In the genomic region with DNA sequence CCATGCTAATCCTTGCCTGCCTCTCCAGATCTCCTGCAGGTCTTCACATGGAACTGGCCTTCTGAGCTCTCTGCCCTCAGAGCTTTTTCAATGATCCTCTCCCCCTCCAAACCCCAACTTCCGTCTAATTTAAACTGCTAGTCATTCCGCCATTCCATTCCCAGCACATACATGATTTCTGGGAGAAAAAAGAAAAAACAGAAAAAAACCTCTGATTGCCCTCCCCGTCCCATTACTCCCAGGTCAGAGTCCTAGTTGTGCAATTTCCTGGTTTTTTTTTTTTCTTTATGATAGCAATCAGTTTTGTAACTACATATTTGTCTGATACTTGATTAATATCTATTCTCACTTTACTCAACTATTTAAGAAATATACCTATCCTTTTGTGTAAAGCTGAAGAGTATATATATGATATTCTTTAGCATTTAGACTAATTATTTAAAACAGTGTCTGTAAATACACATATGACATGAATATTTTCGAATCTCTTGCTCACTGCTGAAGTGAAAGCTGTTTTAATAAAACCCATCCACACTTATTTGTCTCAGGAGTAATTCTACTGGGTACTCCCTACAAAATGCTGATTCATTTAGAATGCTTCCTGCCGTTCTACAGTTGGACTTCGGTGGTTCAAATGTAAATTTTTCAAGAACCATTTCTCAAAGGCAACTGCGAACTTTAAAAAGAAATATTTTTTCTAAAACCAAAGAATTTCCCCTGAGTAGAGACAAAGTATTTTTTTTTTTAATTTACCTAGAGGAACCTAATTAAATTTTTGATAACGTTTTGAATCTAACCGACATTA, we compare ENCODE assay signal across 8 cellular contexts. TPM values are rescaled to one million over a fixed set of nuclear protein-coding genes. Genes with fewer than 3 reads are reported as not detected.
DNase-seq lines count a peak whose midpoint lies in the region; ATAC-seq, FAIRE-seq and TF ChIP-seq lines count a peak whose summit lies in the region.
"Had no signal": no experiment of that assay in that cellular context is flagged by ENCODE, and none has a peak within 500 bp of the region (broad histone marks: within the 10 kb centered on the region; RNA-seq: fewer than 3 reads in every experiment).

No MANE protein-coding gene starts in this region.

- no peak overlapping the region for H3K23ac ChIP-seq in mesenchymal stem cell (ENCODE audit: low read length in 2 of 2)

- peak overlapping the region; percentile 65 for H3K4me2 ChIP-seq in mesenchymal stem cell (ENCODE audit: low read length, poor library complexity, severe bottlenecking)

- POLR2A ChIA-PET in GM10248 (lab: Yijun Ruan, JAX): no interaction called here

- no peak overlapping the region for H4K91ac ChIP-seq in mesenchymal stem cell (ENCODE audit: low read length)

- CTCF ChIA-PET in GM10248 (lab: Yijun Ruan, JAX): interaction anchor here (0.8 to 1.6 kb wide), 4 partner anchors 15 to 219 kb away, joined by 3 to 6 read pairs (median 4); no protein-coding TSS in a partner anchor

- no peak for DNase-seq in GM12892 (ENCODE audit: insufficient read length)
- DNase-seq in NCI-H69 (lab: John Stamatoyannopoulos, UW): peak; percentile 43
- DNase-seq in caudate nucleus (lab: John Stamatoyannopoulos, UW): no peak
- DNase-seq in mesenchymal stem cell: peak; percentile 47
- no peak for DNase-seq in GM10248 (ENCODE audit: extremely low spot score)
- DNase-seq in cerebellar nuclear complex (lab: John Stamatoyannopoulos, UW): no peak

- peak overlapping the region in 1 of 2 experiments; percentile 91 for H3K4me3 ChIP-seq in mesenchymal stem cell (ENCODE audit: insufficient read depth in 1 of 2, low read depth in 1 of 2, low read length in 2 of 2)

- H3K9me3 ChIP-seq in mesenchymal stem cell (ENCODE audit: control insufficient read depth, low read length): no peaks in the 10 kb centered on the region

- no peak for ATAC-seq in GM19467 (IDR thresholded peaks at IDR 0.05; ENCODE audit: unreplicated experiment)

- no peak overlapping the region for H2BK15ac ChIP-seq in mesenchymal stem cell (ENCODE audit: low read depth, poor library complexity, severe bottlenecking)

- TF ChIP-seq CTCF in GM10248 (IDR thresholded peaks at IDR 0.05; ENCODE audit: control extremely low read depth, extremely low read depth, low read depth, missing control alignments): no peak

- H3K9ac ChIP-seq in mesenchymal stem cell (ENCODE audit: low read length): peak overlapping the region; percentile 100

- no peak for TF ChIP-seq POLR2A in GM12892 (IDR thresholded peaks at IDR 0.05; ENCODE audit: low read depth, low read length)

- no peak overlapping the region for H2BK5ac ChIP-seq in mesenchymal stem cell (ENCODE audit: low read depth, low read length, poor library complexity, severe bottlenecking)

- no peak overlapping the region for H2BK120ac ChIP-seq in mesenchymal stem cell (ENCODE audit: low read depth, low read length)

- H3K36me3 ChIP-seq in mesenchymal stem cell (ENCODE audit: control insufficient read depth in 1 of 2, insufficient read depth in 2 of 2, low read depth in 1 of 2, low read length in 2 of 2): peaks cover 14 to 42% of the 10 kb centered on the region in 2 experiments

- H2BK12ac ChIP-seq in mesenchymal stem cell (ENCODE audit: low read length in 2 of 2): no peak overlapping the region

- H3K27ac ChIP-seq in caudate nucleus (ENCODE audit: low read depth, low read length): peak overlapping the region; percentile 52
- peak overlapping the region; percentile 10 for H3K27ac ChIP-seq in mesenchymal stem cell (ENCODE audit: low read length, poor library complexity, severe bottlenecking)

- H3K4me1 ChIP-seq in mesenchymal stem cell (ENCODE audit: control insufficient read depth, insufficient read depth, low read depth, low read length): no peaks in the 10 kb centered on the region

- peak; percentile 53 for FAIRE-seq in GM12892 (lab: Jason Lieb, UNC)
- FAIRE-seq: colon had no signal

- peak overlapping the region in 1 of 2 experiments; percentile 34 for H3K18ac ChIP-seq in mesenchymal stem cell (ENCODE audit: low read depth in 1 of 2, low read length in 2 of 2)

- H3K27me3 ChIP-seq in mesenchymal stem cell (ENCODE audit: control insufficient read depth in 1 of 2, insufficient read depth in 1 of 2, low read length in 2 of 2): no peaks in the 10 kb centered on the region

- H3K14ac ChIP-seq in mesenchymal stem cell (ENCODE audit: low read length in 2 of 2): no peak overlapping the region

- no peak overlapping the region for H4K8ac ChIP-seq in mesenchymal stem cell (ENCODE audit: low read length)

- H2AFZ ChIP-seq in mesenchymal stem cell (ENCODE audit: low read depth, low read length): no peak overlapping the region

- 20% methylated on average over 5 of the region's 9 CpGs for WGBS in mesenchymal stem cell

- H3K4ac ChIP-seq in mesenchymal stem cell (ENCODE audit: low read depth in 1 of 2, low read length in 2 of 2): no peak overlapping the region

- no peak overlapping the region for H2AK5ac ChIP-seq in mesenchymal stem cell (ENCODE audit: low read length, severe bottlenecking)

- H3K79me1 ChIP-seq in mesenchymal stem cell (replicated peaks; ENCODE audit: low read length, poor library complexity, severe bottlenecking): peaks cover 4% of the 10 kb centered on the region

RNA-seq across cellular contexts. Expression of gene HINT1, which starts 1.5 kb away (rescaled TPM):
- polyA plus RNA-seq in GM12892 (2012; ENCODE audit: missing spikeins): 461 TPM
- polyA plus RNA-seq in mesenchymal stem cell (2013, experiment 1 of 2): 323 TPM
- polyA plus RNA-seq in mesenchymal stem cell (2013, experiment 2 of 2): 343 TPM

RNA-seq across cellular contexts. Expression of gene LYRM7, which starts 7.2 kb away (rescaled TPM):
- polyA plus RNA-seq in GM12892 (2012; ENCODE audit: missing spikeins): 15.7 TPM
- polyA plus RNA-seq in mesenchymal stem cell (2013, experiment 1 of 2): 4.4 TPM
- 4.3 TPM for polyA plus RNA-seq in mesenchymal stem cell (2013, experiment 2 of 2)

Comparison
In these comparisons a context has a peak if more than half of its experiments do, and no peak if none do; other contexts are left out.
1. DNase-seq: peak in NCI-H69 (single experiment) and mesenchymal stem cell (single experiment); none in GM12892 (single experiment), caudate nucleus (0 of 61), GM10248 (single experiment) and cerebellar nuclear complex (0 of 2).